18 cellular contexts compared by ENCODE assay signal in the genomic region with DNA sequence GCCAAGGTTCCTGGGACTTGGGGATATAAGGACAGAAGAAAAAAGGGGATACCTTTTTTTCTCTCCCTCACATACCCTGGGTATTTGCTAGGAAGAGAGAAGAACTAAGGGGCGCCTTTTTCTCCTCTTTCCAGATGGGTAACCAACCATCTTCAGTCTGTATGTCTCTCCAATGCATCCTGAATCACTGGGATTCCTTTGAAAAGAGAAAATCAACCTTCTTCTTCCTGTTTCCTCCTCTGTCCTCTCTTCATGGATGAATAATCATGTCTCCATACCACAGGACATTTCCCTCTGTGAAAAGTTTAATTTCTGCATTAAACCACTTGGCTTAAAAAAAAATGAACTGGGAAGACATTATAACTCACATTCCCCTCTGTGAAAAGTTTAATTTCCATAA. TPM values are rescaled to one million over a fixed set of nuclear protein-coding genes. Genes with fewer than 3 reads are reported as not detected.
DNase-seq lines count a peak whose midpoint lies in the region; ATAC-seq and TF ChIP-seq lines count a peak whose summit lies in the region.
"Had no signal": no experiment of that assay in that cellular context is flagged by ENCODE, and none has a peak within 500 bp of the region (broad histone marks: within the 10 kb centered on the region; RNA-seq: fewer than 3 reads in every experiment).

No MANE protein-coding gene starts in this region.

- ATAC-seq in activated CD4-positive, CD25-positive, alpha-beta regulatory T cell treated with anti-CD3 and anti-CD28 coated beads, Interleukin-2, amount 50 U/mL, for 24 hours = no peak
- ATAC-seq: A549 had no signal

- no peak overlapping the region for H3K4me3 ChIP-seq in epithelial cell of proximal tubule (ENCODE audit: low read depth, low read length)
- H3K4me3 ChIP-seq: A549, GM23248 had no signal

- no peak for TF ChIP-seq CTCF in epithelial cell of proximal tubule (conservative IDR thresholded peaks at IDR 0.05; ENCODE audit: low read depth, low read length)

- DNase-seq in Caki2 (ENCODE audit: low read depth) (peak; percentile 62), epithelial cell of proximal tubule (ENCODE audit: low read depth) (peak; percentile 47), kidney glomerular epithelial cell (lab: John Stamatoyannopoulos, UW) (peak; percentile 84), renal cortical epithelial cell (ENCODE audit: low read depth) (peak; percentile 66), NCI-H2196 (lab: John Stamatoyannopoulos, UW; ENCODE audit: unreplicated experiment) (no peak), DMS53 (lab: John Stamatoyannopoulos, UW) (no peak)
- DNase-seq: 8988T; C1 segment of cervical spinal cord; CD4-positive, alpha-beta memory T cell; COR-L47; DMS 273 treated with DMSO at 0.1 percent for 48 hours; DMS79 treated with DMSO at 0.1 percent for 48 hours; GF-D8; GM23248; H7; HCEC 1CT had no signal

- in situ Hi-C loops in Caki2 (cut with HindIII; ENCODE audit: low pct_unique_long_range_greater_than_20kb, low sequenced_read_pairs) = no loop called here

RNA-seq across cellular contexts. Expression of gene FAM98A, which starts 56.5 kb away (rescaled TPM):
- 4.0 and 6.5 TPM in 2 replicates for total RNA-seq in Caki2 (2014; rRNA removed; shearing (Covaris generic); ENCODE audit: low replicate concordance)
- 20.4 and 93.6 TPM in 2 replicates for total RNA-seq in epithelial cell of proximal tubule
- 25.2 and 130 TPM in 2 replicates for total RNA-seq in renal cortical epithelial cell

Comparison
In these comparisons a context has a peak if more than half of its experiments do, and no peak if none do; other contexts are left out.
1. DNase-seq: peak in Caki2 (single experiment), epithelial cell of proximal tubule (single experiment), kidney glomerular epithelial cell (single experiment) and renal cortical epithelial cell (single experiment); none in NCI-H2196 (single experiment) and DMS53 (single experiment).